14 cellular contexts compared by ENCODE assay signal in genomic region chr14:104697317-104697703, GRCh38. TPM values are rescaled to one million over a fixed set of nuclear protein-coding genes. Genes with fewer than 3 reads are reported as not detected.
DNase-seq lines count a peak whose midpoint lies in the region; ATAC-seq and TF ChIP-seq lines count a peak whose summit lies in the region.
"Had no signal": no experiment of that assay in that cellular context is flagged by ENCODE, and none has a peak within 500 bp of the region (broad histone marks: within the 10 kb centered on the region; RNA-seq: fewer than 3 reads in every experiment).

No MANE protein-coding gene starts in this region.

- H3K27ac ChIP-seq in right cardiac atrium (ENCODE audit: low read length), result no peak overlapping the region
- peak overlapping the region; percentile 69 to 89 for H3K27ac ChIP-seq in coronary artery
- no peak overlapping the region for H3K27ac ChIP-seq in upper lobe of right lung
- H3K27ac ChIP-seq: body of pancreas, parathyroid adenoma had no signal

- DNase-seq in right cardiac atrium (peak in 2 of 3 donors; percentile 47 to 53), Right ventricle myocardium inferior (ENCODE audit: missing footprints) (no peak), coronary artery (ENCODE audit: low spot score) (no peak), upper lobe of right lung (no peak), lower leg skin (ENCODE audit: low spot score in 2 of 2) (no peak), foreskin melanocyte (no peak), H4 (ENCODE audit: low spot score) (no peak)
- DNase-seq in naive thymus-derived CD8-positive, alpha-beta T cell, result no peak
- DNase-seq: activated CD4-positive, alpha-beta T cell treated with anti-CD3 and anti-CD28 coated beads, Interleukin-2, amount 50 U/mL, for 48 hours; activated effector memory CD4-positive, alpha-beta T cell treated with anti-CD3 and anti-CD28 coated beads, Interleukin-2, amount 50 U/mL, for 16 hours; body of pancreas; midbrain had no signal

- H3K36me3 Mint-ChIP-seq in naive thymus-derived CD8-positive, alpha-beta T cell, result peaks cover 0 to 6% (median 0%) of the 10 kb centered on the region in 3 donors

- H3K4me1 ChIP-seq in right cardiac atrium (ENCODE audit: control insufficient read depth, insufficient read depth, low read length), result peaks cover 14% of the 10 kb centered on the region
- peaks cover 53% of the 10 kb centered on the region for H3K4me1 ChIP-seq in upper lobe of right lung
- H3K4me1 ChIP-seq: parathyroid adenoma had no signal

- peaks cover 17 to 37% (median 33%) of the 10 kb centered on the region in 4 donors for H3K4me1 Mint-ChIP-seq in naive thymus-derived CD8-positive, alpha-beta T cell

- TF ChIP-seq CTCF in coronary artery (IDR thresholded peaks at IDR 0.05) (no peak), upper lobe of right lung (IDR thresholded peaks at IDR 0.05) (no peak), lower leg skin (IDR thresholded peaks at IDR 0.05) (no peak)

- H3K27me3 Mint-ChIP-seq in naive thymus-derived CD8-positive, alpha-beta T cell, result no peaks in the 10 kb centered on the region

- WGBS in right cardiac atrium, result 85% methylated on average over 10 of the region's 10 CpGs
- 52 to 54% methylated on average over 6 to 10 of the region's 10 CpGs for WGBS in lower leg skin, 2 donors

- no peak for ATAC-seq in right cardiac atrium
- ATAC-seq in Right ventricle myocardium inferior, result no peak
- ATAC-seq in naive thymus-derived CD8-positive, alpha-beta T cell, result no peak
- ATAC-seq in upper lobe of right lung, result peak; percentile 7
- ATAC-seq: body of pancreas had no signal

- peak overlapping the region in 1 of 10 donors; percentile 11 for H3K4me3 Mint-ChIP-seq in naive thymus-derived CD8-positive, alpha-beta T cell

- POLR2A ChIA-PET in naive thymus-derived CD8-positive, alpha-beta T cell (lab: Charles Lee), result interaction anchor here (0.8 to 2.9 kb wide), 6 partner anchors 10 to 32 kb away, joined by 3 to 10 read pairs (median 4); no protein-coding TSS in a partner anchor

- intact Hi-C loops in right cardiac atrium (cut with DNase I) (no loop called here), Right ventricle myocardium inferior (cut with DNase I) (no loop called here), upper lobe of right lung (cut with DNase I) (no loop called here), lower leg skin (cut with DNase I; ENCODE audit: low total_unique reads) (no loop called here)

- peak overlapping the region in 6 of 10 donors; percentile 34 to 84 (median 64) for H3K27ac Mint-ChIP-seq in naive thymus-derived CD8-positive, alpha-beta T cell

- H3K36me3 ChIP-seq in upper lobe of right lung, result peaks cover 10% of the 10 kb centered on the region

- no peaks in the 10 kb centered on the region for H3K9me3 Mint-ChIP-seq in naive thymus-derived CD8-positive, alpha-beta T cell

- TF ChIP-seq POLR2A in lower leg skin (IDR thresholded peaks at IDR 0.05), result no peak

- H3K27me3 ChIP-seq in right cardiac atrium (ENCODE audit: control insufficient read depth, insufficient read depth) (no peaks in the 10 kb centered on the region), upper lobe of right lung (no peaks in the 10 kb centered on the region)
- H3K27me3 ChIP-seq: body of pancreas, thyroid gland had no signal

- H3K9me3 ChIP-seq in right cardiac atrium (ENCODE audit: control insufficient read depth, low read length), result no peaks in the 10 kb centered on the region
- no peaks in the 10 kb centered on the region for H3K9me3 ChIP-seq in upper lobe of right lung
- H3K9me3 ChIP-seq: body of pancreas, thyroid gland had no signal

- H3K4me3 ChIP-seq in right cardiac atrium (ENCODE audit: low read length), result no peak overlapping the region
- peak overlapping the region; percentile 58 for H3K4me3 ChIP-seq in coronary artery
- no peak overlapping the region for H3K4me3 ChIP-seq in upper lobe of right lung
- H3K4me3 ChIP-seq in lower leg skin (ENCODE audit: low read depth, poor library complexity, severe bottlenecking), result no peak overlapping the region
- H3K4me3 ChIP-seq: body of pancreas, thyroid gland had no signal

RNA-seq across cellular contexts. Expression of gene INF2, which starts 7.9 kb away (rescaled TPM):
- total RNA-seq in right cardiac atrium (10 to 100 TPM; 36.2 to 46.4 (median 42.3) TPM), Right ventricle myocardium inferior (31.1 TPM), upper lobe of right lung (117 TPM), lower leg skin (100 to 1,000 TPM in 1 of 4 donors, 10 to 100 TPM in 3; 63.8 to 121 (median 83.9) TPM)
- polyA plus RNA-seq in right cardiac atrium, result 36.6 TPM
- 100 to 1,000 TPM; 114 to 121 TPM for total RNA-seq in naive thymus-derived CD8-positive, alpha-beta T cell
- 1 to 10 TPM; 1.8 to 7.6 (median 5.1) TPM for polyA plus RNA-seq in naive thymus-derived CD8-positive, alpha-beta T cell
- 13.0 and 16.3 TPM in 2 replicates for total RNA-seq in H4 (2014; rRNA removed; shearing (Covaris generic))

RNA-seq across cellular contexts. Expression of gene ADSS1, which starts 26.7 kb away (rescaled TPM):
- 100 to 1,000 TPM; 156 to 212 (median 188) TPM for total RNA-seq in right cardiac atrium
- 217 TPM for polyA plus RNA-seq in right cardiac atrium
- 191 TPM for total RNA-seq in Right ventricle myocardium inferior
- 1 to 10 TPM; 5.1 to 5.5 TPM for total RNA-seq in naive thymus-derived CD8-positive, alpha-beta T cell
- polyA plus RNA-seq in naive thymus-derived CD8-positive, alpha-beta T cell, result 1 to 10 TPM in 2 of 3 donors, under 1 TPM in 1; 0.61 to 3.1 (median 1.4) TPM
- total RNA-seq in upper lobe of right lung, result 5.5 TPM
- total RNA-seq in lower leg skin, result 1 to 10 TPM; 5.5 to 8.7 (median 7.2) TPM
- total RNA-seq in H4 (2014; rRNA removed; shearing (Covaris generic)), result 3.7 and 4.0 TPM in 2 replicates

RNA-seq across cellular contexts. Expression of gene SIVA1, which starts 55.6 kb away (rescaled TPM):
- 10 to 100 TPM; 74.6 to 88.5 (median 85.1) TPM for total RNA-seq in right cardiac atrium
- polyA plus RNA-seq in right cardiac atrium, result 201 TPM
- total RNA-seq in Right ventricle myocardium inferior, result 54.4 TPM
- total RNA-seq in naive thymus-derived CD8-positive, alpha-beta T cell, result 10 to 100 TPM; 75.4 to 82.5 TPM
- 100 to 1,000 TPM; 248 to 297 (median 283) TPM for polyA plus RNA-seq in naive thymus-derived CD8-positive, alpha-beta T cell
- 66.1 TPM for total RNA-seq in upper lobe of right lung
- total RNA-seq in lower leg skin, result 100 to 1,000 TPM; 162 to 174 (median 168) TPM
- total RNA-seq in H4 (2014; rRNA removed; shearing (Covaris generic)), result 286 and 381 TPM in 2 replicates

Comparison
In these comparisons a context has a peak if more than half of its experiments do, and no peak if none do; other contexts are left out.
1. DNase-seq: peak in right cardiac atrium (2 of 3); none in Right ventricle myocardium inferior (single experiment), coronary artery (single experiment), naive thymus-derived CD8-positive, alpha-beta T cell (0 of 10), upper lobe of right lung (single experiment), lower leg skin (0 of 2), foreskin melanocyte (single experiment) and H4 (single experiment).
2. H3K27ac ChIP-seq: peak in coronary artery (2 of 2); none in right cardiac atrium (single experiment) and upper lobe of right lung (single experiment).
3. RNA of gene ADSS1, which starts 26.7 kb away (total RNA-seq): 156 to 212 TPM in right cardiac atrium and 191 TPM in Right ventricle myocardium inferior (single experiment); 5.5 to 8.7 TPM in lower leg skin, 5.5 TPM in upper lobe of right lung (single experiment), 5.1 to 5.5 TPM in naive thymus-derived CD8-positive, alpha-beta T cell and 3.7 to 4.0 TPM in H4; every median in the first group is over 10 times any median in the second.